In the genomic region with DNA sequence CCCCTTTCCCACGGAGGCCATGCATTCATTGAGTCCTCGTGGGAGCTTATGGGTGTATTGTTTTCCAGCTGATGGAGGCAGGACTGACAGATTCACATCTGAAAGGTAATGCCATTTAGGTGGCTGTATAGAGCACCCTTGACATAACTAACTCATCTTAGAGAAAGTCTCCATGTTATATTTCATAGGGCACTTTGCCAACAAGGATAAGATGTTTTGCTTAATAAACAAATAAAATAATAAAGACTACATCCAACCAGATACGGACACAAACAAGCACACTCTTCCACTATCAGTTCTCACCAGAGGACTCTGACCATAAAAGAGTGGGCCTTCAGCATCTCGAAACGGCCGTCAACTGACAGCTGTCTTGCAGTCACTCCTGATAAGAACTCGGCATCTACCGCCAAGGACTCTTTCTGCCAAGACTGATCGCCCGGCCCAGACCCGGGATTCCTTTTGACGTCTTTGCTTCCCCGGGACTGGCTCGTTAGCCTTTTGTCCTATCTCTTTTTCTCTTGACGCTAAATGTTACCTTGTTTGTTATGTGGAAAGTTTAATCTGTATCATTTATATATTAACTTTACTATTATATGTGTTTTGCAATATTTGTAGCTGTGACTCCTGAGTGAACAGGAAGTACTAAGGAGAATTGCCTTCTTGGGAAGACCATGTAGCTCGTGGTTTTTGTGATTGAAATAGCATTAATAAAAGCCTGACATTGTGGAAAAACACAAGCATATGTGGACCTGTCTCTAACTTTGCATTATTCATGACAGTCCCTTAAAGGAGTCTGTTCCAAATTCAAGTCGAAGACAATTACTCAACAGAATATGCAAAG, we compare ENCODE assay signal across 19 cellular contexts.
DNase-seq lines count a peak whose midpoint lies in the region; ATAC-seq and TF ChIP-seq lines count a peak whose summit lies in the region.
"Had no signal": no experiment of that assay in that cellular context is flagged by ENCODE, and none has a peak within 500 bp of the region (broad histone marks: within the 10 kb centered on the region; RNA-seq: fewer than 3 reads in every experiment).

No MANE protein-coding gene starts in this region.

- H3K9me3 Mint-ChIP-seq in brain (peaks cover 0 to 9% (median 2%) of the 10 kb centered on the region in 5 experiments), progenitor cell of endocrine pancreas (ENCODE audit: low read depth) (no peaks in the 10 kb centered on the region)

- peak; percentile 74 for ATAC-seq in left ventricle myocardium superior

- H3K4me1 Mint-ChIP-seq in brain (peaks cover 12% of the 10 kb centered on the region), progenitor cell of endocrine pancreas (ENCODE audit: low read depth) (no peaks in the 10 kb centered on the region)

- TF ChIP-seq CTCF in brain (conservative IDR thresholded peaks at IDR 0.05) (no peak), progenitor cell of endocrine pancreas (IDR thresholded peaks at IDR 0.05; ENCODE audit: unreplicated experiment) (no peak)

- H3K4me3 Mint-ChIP-seq in brain: no peak overlapping the region
- no peak overlapping the region for H3K4me3 Mint-ChIP-seq in progenitor cell of endocrine pancreas (ENCODE audit: low read depth)

- intact Hi-C loops in left ventricle myocardium superior (cut with micrococcal nuclease): no loop called here

- DNase-seq in CMK (ENCODE audit: low read depth): peak; percentile 98
- DNase-seq in OCI-M1 (lab: John Stamatoyannopoulos, UW): peak; percentile 96
- peak; percentile 59 for DNase-seq in left ventricle myocardium superior
- DNase-seq in NCI-H1436 treated with DMSO at 0.1 percent for 48 hours (lab: John Stamatoyannopoulos, UW): no peak
- no peak for DNase-seq in NCI-H69 (lab: John Stamatoyannopoulos, UW)
- DNase-seq in progenitor cell of endocrine pancreas (ENCODE audit: low spot score, unreplicated experiment): no peak
- DNase-seq: BE2C, COR-L47, DND-41, Kasumi-1, NCI-H1417, NCI-H187, NCI-H446, NCI-H526, PC-9, RPMI8226, SIG-M5, SK-N-SH had no signal

- H3K27ac Mint-ChIP-seq in brain (peak overlapping the region in 3 of 5 experiments; percentile 8 to 73 (median 12)), progenitor cell of endocrine pancreas (no peak overlapping the region)

- H3K27me3 Mint-ChIP-seq in brain: no peaks in the 10 kb centered on the region
- H3K27me3 Mint-ChIP-seq in progenitor cell of endocrine pancreas: no peaks in the 10 kb centered on the region

- H3K36me3 Mint-ChIP-seq in brain (no peaks in the 10 kb centered on the region), progenitor cell of endocrine pancreas (ENCODE audit: insufficient read depth) (no peaks in the 10 kb centered on the region)

Comparison
In these comparisons a context has a peak if more than half of its experiments do, and no peak if none do; other contexts are left out.
1. DNase-seq: peak in CMK (single experiment), OCI-M1 (single experiment) and left ventricle myocardium superior (single experiment); none in NCI-H1436 treated with DMSO at 0.1 percent for 48 hours (single experiment), NCI-H69 (single experiment) and progenitor cell of endocrine pancreas (single experiment).